In the genomic region with DNA sequence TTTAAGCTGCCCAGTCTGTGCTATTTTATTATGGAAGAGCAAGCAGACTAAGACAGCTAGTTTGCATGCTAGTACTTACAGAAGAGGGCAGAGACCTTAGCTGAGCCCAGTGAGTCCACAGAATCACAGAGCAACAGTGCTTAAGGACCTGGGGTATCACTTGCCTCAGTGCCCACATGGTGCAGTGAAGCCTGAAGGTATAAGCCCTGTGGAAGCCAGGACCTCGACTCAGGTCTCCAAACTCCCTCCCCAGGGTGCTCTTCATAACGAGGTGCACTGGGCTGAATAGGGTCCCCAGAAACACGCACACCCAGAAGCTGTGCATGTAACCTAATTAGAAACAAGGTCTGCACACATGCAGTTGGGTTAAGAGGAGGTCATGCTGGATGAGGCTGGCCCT, we compare ENCODE assay signal across 30 cellular contexts.
"Had no signal": no experiment of that assay in that cellular context is flagged by ENCODE, and none has a peak within 500 bp of the region (broad histone marks: within the 10 kb centered on the region; RNA-seq: fewer than 3 reads in every experiment).

No MANE protein-coding gene starts in this region.

- H3K27me3 Mint-ChIP-seq: activated B cell treated with CpG ODN at 0.5 μM for 24 hours; activated CD4-positive, alpha-beta memory T cell treated with anti-CD3 and anti-CD28 coated beads, Interleukin-2, amount 10 ng/mL, durations not matched to agents 7 days and 5 days; activated CD4-positive, alpha-beta T cell treated with anti-CD3 and anti-CD28 coated beads, Interleukin-2, amount 10 ng/mL, durations not matched to agents 7 days and 5 days; activated CD8-positive, alpha-beta memory T cell treated with anti-CD3 and anti-CD28 coated beads, Interleukin-2, amount 10 ng/mL, durations not matched to agents 7 days and 5 days; activated naive CD4-positive, alpha-beta T cell treated with anti-CD3 and anti-CD28 coated beads, Interleukin-2, amount 10 ng/mL, durations not matched to agents 7 days and 5 days; activated naive CD4-positive, alpha-beta T cell treated with anti-CD3 and anti-CD28 coated beads, Interleukin-2, amount 50 U/mL, for 24 hours; activated naive CD8-positive, alpha-beta T cell treated with anti-CD3 and anti-CD28 coated beads, Interleukin-2, amount 10 ng/mL, durations not matched to agents 7 days and 5 days had no signal

- H3K4me3 Mint-ChIP-seq: activated B cell treated with CpG ODN at 0.5 μM for 24 hours; activated CD4-positive, alpha-beta memory T cell treated with anti-CD3 and anti-CD28 coated beads, Interleukin-2, amount 10 ng/mL, durations not matched to agents 7 days and 5 days; activated CD4-positive, alpha-beta T cell treated with anti-CD3 and anti-CD28 coated beads, Interleukin-2, amount 10 ng/mL, durations not matched to agents 7 days and 5 days; activated CD8-positive, alpha-beta memory T cell treated with anti-CD3 and anti-CD28 coated beads, Interleukin-2, amount 10 ng/mL, durations not matched to agents 7 days and 5 days; activated CD8-positive, alpha-beta T cell treated with anti-CD3 and anti-CD28 coated beads, Interleukin-2, amount 10 ng/mL, durations not matched to agents 7 days and 5 days; activated naive CD4-positive, alpha-beta T cell treated with anti-CD3 and anti-CD28 coated beads, Interleukin-2, amount 10 ng/mL, durations not matched to agents 7 days and 5 days; activated naive CD4-positive, alpha-beta T cell treated with anti-CD3 and anti-CD28 coated beads, Interleukin-2, amount 50 U/mL, for 24 hours; activated naive CD8-positive, alpha-beta T cell; activated naive CD8-positive, alpha-beta T cell treated with anti-CD3 and anti-CD28 coated beads, Interleukin-2, amount 10 ng/mL, durations not matched to agents 7 days and 5 days; activated naive CD8-positive, alpha-beta T cell treated with anti-CD3 and anti-CD28 coated beads, Interleukin-2, amount 50 U/mL, for 24 hours; activated T-cell treated with anti-CD3 and anti-CD28 coated beads, Interleukin-2, amount 50 U/mL, for 24 hours; T-helper 1 cell treated with Interleukin-12 subunit alpha and Interleukin-12 subunit beta and Interleukin-4 antibody, amounts not matched to agents 30 μg/mL and 1 μg/mL, for 36 hours; T-helper 2 cell treated with Interferon-gamma antibody and Interleukin-4, amounts not matched to agents 5 μg/mL and 100 μg/mL, for 36 hours had no signal

- H3K36me3 Mint-ChIP-seq: activated CD8-positive, alpha-beta memory T cell treated with anti-CD3 and anti-CD28 coated beads, Interleukin-2, amount 10 ng/mL, durations not matched to agents 7 days and 5 days; activated naive CD4-positive, alpha-beta T cell treated with anti-CD3 and anti-CD28 coated beads, Interleukin-2, amount 10 ng/mL, durations not matched to agents 7 days and 5 days; activated naive CD4-positive, alpha-beta T cell treated with anti-CD3 and anti-CD28 coated beads, Interleukin-2, amount 50 U/mL, for 24 hours; activated naive CD8-positive, alpha-beta T cell; activated naive CD8-positive, alpha-beta T cell treated with anti-CD3 and anti-CD28 coated beads, Interleukin-2, amount 10 ng/mL, durations not matched to agents 7 days and 5 days had no signal

- H3K4me1 Mint-ChIP-seq: activated B cell treated with CpG ODN at 0.5 μM for 24 hours; activated CD4-positive, alpha-beta memory T cell treated with anti-CD3 and anti-CD28 coated beads, Interleukin-2, amount 10 ng/mL, durations not matched to agents 7 days and 5 days; activated CD4-positive, alpha-beta T cell treated with anti-CD3 and anti-CD28 coated beads, Interleukin-2, amount 10 ng/mL, durations not matched to agents 7 days and 5 days; activated CD8-positive, alpha-beta memory T cell treated with anti-CD3 and anti-CD28 coated beads, Interleukin-2, amount 10 ng/mL, durations not matched to agents 7 days and 5 days; activated naive CD4-positive, alpha-beta T cell treated with anti-CD3 and anti-CD28 coated beads, Interleukin-2, amount 10 ng/mL, durations not matched to agents 7 days and 5 days; activated naive CD4-positive, alpha-beta T cell treated with anti-CD3 and anti-CD28 coated beads, Interleukin-2, amount 50 U/mL, for 24 hours; activated naive CD8-positive, alpha-beta T cell treated with anti-CD3 and anti-CD28 coated beads, Interleukin-2, amount 10 ng/mL, durations not matched to agents 7 days and 5 days; activated naive CD8-positive, alpha-beta T cell treated with anti-CD3 and anti-CD28 coated beads, Interleukin-2, amount 50 U/mL, for 24 hours had no signal

- H3K27ac Mint-ChIP-seq: activated B cell treated with CpG ODN at 0.5 μM for 24 hours; activated CD4-positive, alpha-beta memory T cell treated with anti-CD3 and anti-CD28 coated beads, Interleukin-2, amount 10 ng/mL, durations not matched to agents 7 days and 5 days; activated CD4-positive, alpha-beta T cell treated with anti-CD3 and anti-CD28 coated beads, Interleukin-2, amount 10 ng/mL, durations not matched to agents 7 days and 5 days; activated CD8-positive, alpha-beta memory T cell treated with anti-CD3 and anti-CD28 coated beads, Interleukin-2, amount 10 ng/mL, durations not matched to agents 7 days and 5 days; activated CD8-positive, alpha-beta T cell treated with anti-CD3 and anti-CD28 coated beads, Interleukin-2, amount 10 ng/mL, durations not matched to agents 7 days and 5 days; activated naive CD4-positive, alpha-beta T cell treated with anti-CD3 and anti-CD28 coated beads, Interleukin-2, amount 10 ng/mL, durations not matched to agents 7 days and 5 days; activated naive CD4-positive, alpha-beta T cell treated with anti-CD3 and anti-CD28 coated beads, Interleukin-2, amount 50 U/mL, for 24 hours; activated naive CD8-positive, alpha-beta T cell; activated naive CD8-positive, alpha-beta T cell treated with anti-CD3 and anti-CD28 coated beads, Interleukin-2, amount 10 ng/mL, durations not matched to agents 7 days and 5 days; activated naive CD8-positive, alpha-beta T cell treated with anti-CD3 and anti-CD28 coated beads, Interleukin-2, amount 50 U/mL, for 24 hours; activated T-cell treated with anti-CD3 and anti-CD28 coated beads, Interleukin-2, amount 50 U/mL, for 24 hours; activated T-helper 2 cell treated with anti-CD3 and anti-CD28 coated beads, Interferon-gamma antibody, Interleukin-2, Interleukin-4, amounts not matched to agents 10 μg/mL and 5 μg/mL and 100 μg/mL, durations not matched to agents 14 hours and 24 hours and 36 hours; T-helper 1 cell treated with Interleukin-12 subunit alpha and Interleukin-12 subunit beta and Interleukin-4 antibody, amounts not matched to agents 30 μg/mL and 1 μg/mL, for 36 hours; T-helper 2 cell treated with Interferon-gamma antibody and Interleukin-4, amounts not matched to agents 5 μg/mL and 100 μg/mL, for 36 hours had no signal

- ATAC-seq: activated CD8-positive, alpha-beta memory T cell treated with anti-CD3 and anti-CD28 coated beads, Interleukin-2, amount 10 ng/mL, durations not matched to agents 7 days and 5 days; activated CD8-positive, alpha-beta T cell treated with anti-CD3 and anti-CD28 coated beads, Interleukin-2, amount 10 ng/mL, durations not matched to agents 7 days and 5 days; activated naive CD8-positive, alpha-beta T cell treated with anti-CD3 and anti-CD28 coated beads, Interleukin-2, amount 50 U/mL, for 24 hours; body of pancreas had no signal

- DNase-seq: activated B cell treated with CpG ODN at 0.5 μM for 24 hours; activated CD4-positive, alpha-beta memory T cell treated with anti-CD3 and anti-CD28 coated beads, Interleukin-2, amount 10 ng/mL, durations not matched to agents 7 days and 5 days; activated CD4-positive, alpha-beta T cell treated with anti-CD3 and anti-CD28 coated beads for 4 hours; activated CD4-positive, alpha-beta T cell treated with anti-CD3 and anti-CD28 coated beads, Interleukin-2, amount 10 ng/mL, durations not matched to agents 7 days and 5 days; activated CD4-positive, alpha-beta T cell treated with anti-CD3 and anti-CD28 coated beads, Interleukin-2, amount 50 U/mL, for 48 hours; activated CD4-positive, CD25-positive, alpha-beta regulatory T cell treated with anti-CD3 and anti-CD28 coated beads, Interleukin-2, amount 50 U/mL, for 72 hours; activated CD8-positive, alpha-beta memory T cell treated with anti-CD3 and anti-CD28 coated beads for 24 hours; activated CD8-positive, alpha-beta memory T cell treated with anti-CD3 and anti-CD28 coated beads, Interleukin-2, amount 10 ng/mL, durations not matched to agents 7 days and 5 days; activated CD8-positive, alpha-beta memory T cell treated with anti-CD3 and anti-CD28 coated beads, Interleukin-2, amount 50 U/mL, for 48 hours; activated CD8-positive, alpha-beta T cell treated with anti-CD3 and anti-CD28 coated beads, Interleukin-2, amount 10 ng/mL, durations not matched to agents 7 days and 5 days; activated effector memory CD4-positive, alpha-beta T cell treated with Interleukin-2 at 50 U/mL for 16 hours; activated gamma-delta T cell; activated naive CD4-positive, alpha-beta T cell treated with anti-CD3 and anti-CD28 coated beads, Interleukin-2, amount 10 ng/mL, durations not matched to agents 7 days and 5 days; activated naive CD4-positive, alpha-beta T cell treated with Interleukin-2 at 50 U/mL for 16 hours; activated naive CD8-positive, alpha-beta T cell treated with anti-CD3 and anti-CD28 coated beads, Interleukin-2, amount 10 ng/mL, durations not matched to agents 7 days and 5 days; activated naive CD8-positive, alpha-beta T cell treated with anti-CD3 and anti-CD28 coated beads, Interleukin-2, amount 50 U/mL, for 24 hours; activated T-cell treated with anti-CD3 and anti-CD28 coated beads, Interleukin-2, amount 50 U/mL, for 24 hours; activated T-cell treated with anti-CD3 and anti-CD28 coated beads, Interleukin-2, amount 50 U/mL, for 48 hours; aorta; body of pancreas; brain microvascular endothelial cell; central memory CD4-positive, alpha-beta T cell; T-helper 1 cell; T-helper 2 cell; T-helper 9 cell had no signal

- H3K9me3 Mint-ChIP-seq: activated B cell treated with CpG ODN at 0.5 μM for 24 hours; activated CD4-positive, alpha-beta memory T cell treated with anti-CD3 and anti-CD28 coated beads, Interleukin-2, amount 10 ng/mL, durations not matched to agents 7 days and 5 days; activated CD4-positive, alpha-beta T cell treated with anti-CD3 and anti-CD28 coated beads, Interleukin-2, amount 10 ng/mL, durations not matched to agents 7 days and 5 days; activated naive CD4-positive, alpha-beta T cell treated with anti-CD3 and anti-CD28 coated beads, Interleukin-2, amount 10 ng/mL, durations not matched to agents 7 days and 5 days; activated naive CD4-positive, alpha-beta T cell treated with anti-CD3 and anti-CD28 coated beads, Interleukin-2, amount 50 U/mL, for 24 hours; activated naive CD8-positive, alpha-beta T cell treated with anti-CD3 and anti-CD28 coated beads, Interleukin-2, amount 10 ng/mL, durations not matched to agents 7 days and 5 days; activated naive CD8-positive, alpha-beta T cell treated with anti-CD3 and anti-CD28 coated beads, Interleukin-2, amount 50 U/mL, for 24 hours; activated T-cell treated with anti-CD3 and anti-CD28 coated beads, Interleukin-2, amount 50 U/mL, for 24 hours; activated T-helper 2 cell treated with anti-CD3 and anti-CD28 coated beads, Interferon-gamma antibody, Interleukin-2, Interleukin-4, amounts not matched to agents 10 μg/mL and 5 μg/mL and 100 μg/mL, durations not matched to agents 14 hours and 24 hours and 36 hours; T-helper 1 cell treated with Interleukin-12 subunit alpha and Interleukin-12 subunit beta and Interleukin-4 antibody, amounts not matched to agents 30 μg/mL and 1 μg/mL, for 36 hours; T-helper 2 cell treated with Interferon-gamma antibody and Interleukin-4, amounts not matched to agents 5 μg/mL and 100 μg/mL, for 36 hours had no signal
